Comparison of ENCODE assay signal across 21 cellular contexts in the genomic region with DNA sequence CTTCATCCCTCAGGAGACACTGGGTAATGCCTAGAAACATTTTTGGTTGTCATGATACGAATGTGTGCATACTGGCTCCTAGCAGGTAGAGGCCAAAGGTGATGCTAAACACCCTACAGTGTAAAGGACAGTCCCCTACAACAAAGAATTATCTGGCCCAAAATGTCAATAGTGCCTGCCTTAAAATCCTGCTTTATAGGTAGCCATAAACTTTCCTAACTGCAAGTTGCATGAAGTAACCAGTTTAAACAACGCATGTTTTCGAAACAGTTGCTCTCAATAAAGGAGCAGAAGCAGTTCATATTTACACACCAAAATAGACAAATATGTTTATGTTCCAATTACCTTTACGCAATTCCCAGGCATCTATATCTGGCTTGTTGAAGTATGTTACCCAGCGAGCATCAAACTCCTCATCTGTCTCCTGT.
"Had no signal": no experiment of that assay in that cellular context is flagged by ENCODE, and none has a peak within 500 bp of the region (broad histone marks: within the 10 kb centered on the region; RNA-seq: fewer than 3 reads in every experiment).

No MANE protein-coding gene starts in this region.

- H3K4me3 Mint-ChIP-seq: activated CD4-positive, alpha-beta T cell treated with anti-CD3 and anti-CD28 coated beads, Interleukin-2, amount 10 ng/mL, durations not matched to agents 24 days and 14 days; activated CD8-positive, alpha-beta T cell treated with anti-CD3 and anti-CD28 coated beads for 36 hours; activated naive CD8-positive, alpha-beta T cell treated with anti-CD3 and anti-CD28 coated beads, Interleukin-2, amount 10 ng/mL, durations not matched to agents 7 days and 5 days; natural killer cell; stimulated activated memory B cell treated with anti-CD40 and anti-IgM and Interleukin-4, amounts not matched to agents 10 μg/mL and 1 μg/mL and 100 μg/mL, for 72 hours; T-cell had no signal

- H2AFZ ChIP-seq: hepatocyte had no signal

- H3K27ac Mint-ChIP-seq: activated CD4-positive, alpha-beta T cell treated with anti-CD3 and anti-CD28 coated beads, Interleukin-2, amount 10 ng/mL, durations not matched to agents 24 days and 14 days; activated CD8-positive, alpha-beta T cell treated with anti-CD3 and anti-CD28 coated beads for 36 hours; activated naive CD8-positive, alpha-beta T cell treated with anti-CD3 and anti-CD28 coated beads, Interleukin-2, amount 10 ng/mL, durations not matched to agents 7 days and 5 days; activated T-helper 2 cell treated with anti-CD3 and anti-CD28 coated beads, Interferon-gamma antibody, Interleukin-2, Interleukin-4, amounts not matched to agents 10 μg/mL and 5 μg/mL and 100 μg/mL, durations not matched to agents 14 hours and 24 hours and 36 hours; natural killer cell; stimulated activated memory B cell treated with anti-CD40 and anti-IgM and Interleukin-4, amounts not matched to agents 10 μg/mL and 1 μg/mL and 100 μg/mL, for 72 hours; T-cell had no signal

- H3K36me3 Mint-ChIP-seq: natural killer cell had no signal

- H3K4me3 ChIP-seq: dorsolateral prefrontal cortex, hepatocyte, lower lobe of right lung, spleen, testis, upper lobe of left lung had no signal

- H3K4me1 ChIP-seq: testis had no signal

- H3K27me3 ChIP-seq: dorsolateral prefrontal cortex, hepatocyte, spleen, testis, upper lobe of left lung had no signal

- ATAC-seq: activated CD8-positive, alpha-beta T cell treated with anti-CD3 and anti-CD28 coated beads for 36 hours; lower lobe of right lung; natural killer cell; stimulated activated memory B cell treated with anti-CD40 and anti-IgM and Interleukin-4, amounts not matched to agents 10 μg/mL and 1 μg/mL and 100 μg/mL, for 72 hours; T-cell had no signal

- H3K4me2 ChIP-seq: hepatocyte had no signal

- H3K9me3 ChIP-seq: lower lobe of right lung, spleen, testis, upper lobe of left lung had no signal

- DNase-seq: activated CD4-positive, alpha-beta T cell treated with anti-CD3 and anti-CD28 coated beads, Interleukin-2, amount 10 ng/mL, durations not matched to agents 24 days and 14 days; activated CD8-positive, alpha-beta T cell treated with anti-CD3 and anti-CD28 coated beads for 36 hours; activated naive CD4-positive, alpha-beta T cell treated with Interleukin-2 at 50 U/mL for 16 hours; activated naive CD8-positive, alpha-beta T cell treated with anti-CD3 and anti-CD28 coated beads, Interleukin-2, amount 10 ng/mL, durations not matched to agents 7 days and 5 days; activated T-cell treated with anti-CD3 and anti-CD28 coated beads, Interleukin-2, amount 50 U/mL, for 1 hour; amygdala; caudate nucleus; dorsolateral prefrontal cortex; foreskin fibroblast; lower lobe of right lung; natural killer cell; nucleus accumbens; stimulated activated CD4-positive, alpha-beta T cell treated with anti-CD3 and anti-CD28 coated beads, Interleukin-4, amount 100 ng/mL, for 4 hours; T-cell; testis; upper lobe of left lung had no signal

- H3K27ac ChIP-seq: dorsolateral prefrontal cortex, epithelial cell of prostate, hepatocyte, lower lobe of right lung, spleen, testis, upper lobe of left lung had no signal

- H3K9me3 Mint-ChIP-seq: activated CD4-positive, alpha-beta T cell treated with anti-CD3 and anti-CD28 coated beads, Interleukin-2, amount 10 ng/mL, durations not matched to agents 24 days and 14 days; activated CD8-positive, alpha-beta T cell treated with anti-CD3 and anti-CD28 coated beads for 36 hours; activated naive CD8-positive, alpha-beta T cell treated with anti-CD3 and anti-CD28 coated beads, Interleukin-2, amount 10 ng/mL, durations not matched to agents 7 days and 5 days; activated T-helper 2 cell treated with anti-CD3 and anti-CD28 coated beads, Interferon-gamma antibody, Interleukin-2, Interleukin-4, amounts not matched to agents 10 μg/mL and 5 μg/mL and 100 μg/mL, durations not matched to agents 14 hours and 24 hours and 36 hours; natural killer cell; stimulated activated memory B cell treated with anti-CD40 and anti-IgM and Interleukin-4, amounts not matched to agents 10 μg/mL and 1 μg/mL and 100 μg/mL, for 72 hours; T-cell had no signal

- H3K27me3 Mint-ChIP-seq: activated CD4-positive, alpha-beta T cell treated with anti-CD3 and anti-CD28 coated beads, Interleukin-2, amount 10 ng/mL, durations not matched to agents 24 days and 14 days; activated CD8-positive, alpha-beta T cell treated with anti-CD3 and anti-CD28 coated beads for 36 hours; activated naive CD8-positive, alpha-beta T cell treated with anti-CD3 and anti-CD28 coated beads, Interleukin-2, amount 10 ng/mL, durations not matched to agents 7 days and 5 days; stimulated activated memory B cell treated with anti-CD40 and anti-IgM and Interleukin-4, amounts not matched to agents 10 μg/mL and 1 μg/mL and 100 μg/mL, for 72 hours; T-cell had no signal
